1 cellular context compared by ENCODE assay signal in genomic region chr12:55830601-55831406, GRCh38.
TF ChIP-seq lines count a peak whose summit lies in the region.

No MANE protein-coding gene starts in this region.

TF ChIP-seq in SK-N-SH, 30 proteins besides CTCF, POLR2A, EP300 and RAD21 (continued from another document):
- TF ChIP-seq USF1 (IDR thresholded peaks at IDR 0.05; ENCODE audit: borderline replicate concordance, low read depth), result no peak
- no peak for TF ChIP-seq FOSL2 (IDR thresholded peaks at IDR 0.05; ENCODE audit: borderline replicate concordance, low read depth)
- no peak for TF ChIP-seq GATA2 (CRISPR knock-in tag; IDR thresholded peaks at IDR 0.05)
- no peak for TF ChIP-seq MEF2A (IDR thresholded peaks at IDR 0.05; ENCODE audit: borderline replicate concordance, low read depth)
- peak; percentile 39 for TF ChIP-seq CHD2 (IDR thresholded peaks at IDR 0.05; ENCODE audit: low read length, partially characterized antibody)
- no peak for TF ChIP-seq EZH2phosphoT487 (IDR thresholded peaks at IDR 0.05; ENCODE audit: borderline replicate concordance, low read depth)
- peak; percentile 34 for TF ChIP-seq JUND (IDR thresholded peaks at IDR 0.05)
- peak; percentile 81 for TF ChIP-seq MXI1 (IDR thresholded peaks at IDR 0.05; ENCODE audit: low read depth, low read length)
- TF ChIP-seq RCOR1 (IDR thresholded peaks at IDR 0.05; ENCODE audit: low read length), result 0 out of 2 replicates have a peak, but pooled peaks have one; percentile 5
- no peak for TF ChIP-seq REST (IDR thresholded peaks at IDR 0.05; ENCODE audit: low read depth, low read length)
- no peak for TF ChIP-seq IRF3 (IDR thresholded peaks at IDR 0.05; ENCODE audit: low read depth, low read length)
- no peak for TF ChIP-seq FOXJ3 (CRISPR knock-in tag; IDR thresholded peaks at IDR 0.05)
TF ChIP-seq in SK-N-SH: peak in this region for 8.
